25 cellular contexts compared by ENCODE assay signal in genomic region chr12:47403681-47404080, GRCh38.
"Had no signal": no experiment of that assay in that cellular context is flagged by ENCODE, and none has a peak within 500 bp of the region (broad histone marks: within the 10 kb centered on the region; RNA-seq: fewer than 3 reads in every experiment).

No MANE protein-coding gene starts in this region.

- H3K27me3 Mint-ChIP-seq: dendritic cell treated with granulocyte-macrophage colony-stimulating factor and Interleukin-4, amounts not matched to agents 40 ng/mL and 50 ng/mL, for 4 days; naive B cell; progenitor cell of endocrine pancreas; stimulated activated naive CD8-positive, alpha-beta T cell treated with anti-CD3 and anti-CD28 coated beads, Interleukin-15, Interleukin-2, amounts not matched to agents 100 ng/mL and 50 ng/mL, for 24 hours had no signal

- H3K4me3 Mint-ChIP-seq: dendritic cell treated with granulocyte-macrophage colony-stimulating factor and Interleukin-4, amounts not matched to agents 40 ng/mL and 50 ng/mL, for 4 days; endodermal cell; mesothelial cell of epicardium; nephron; neural progenitor cell; stimulated activated effector memory CD8-positive, alpha-beta T cell treated with anti-CD3 and anti-CD28 coated beads, Interleukin-12 subunit alpha, Interleukin-12 subunit beta, amount 100 ng/mL, for 72 hours; stimulated activated naive CD8-positive, alpha-beta T cell treated with anti-CD3 and anti-CD28 coated beads, Interleukin-15, Interleukin-2, amounts not matched to agents 100 ng/mL and 50 ng/mL, for 24 hours had no signal

- H3K4me1 Mint-ChIP-seq: endodermal cell, mesothelial cell of epicardium, neural progenitor cell had no signal

- H3K27ac Mint-ChIP-seq: dendritic cell treated with granulocyte-macrophage colony-stimulating factor and Interleukin-4, amounts not matched to agents 40 ng/mL and 50 ng/mL, for 4 days; endodermal cell; mesothelial cell of epicardium; nephron; neural progenitor cell; progenitor cell of endocrine pancreas; stimulated activated effector memory CD8-positive, alpha-beta T cell treated with anti-CD3 and anti-CD28 coated beads, Interleukin-12 subunit alpha, Interleukin-12 subunit beta, amount 100 ng/mL, for 72 hours had no signal

- ATAC-seq: esophagus mucosa; gastrocnemius medialis; left lobe of liver; mucosa of descending colon; right lobe of liver; stimulated activated effector memory CD8-positive, alpha-beta T cell treated with anti-CD3 and anti-CD28 coated beads, Interleukin-12 subunit alpha, Interleukin-12 subunit beta, amount 100 ng/mL, for 72 hours had no signal

- H3K9me3 Mint-ChIP-seq: stimulated activated effector memory CD8-positive, alpha-beta T cell treated with anti-CD3 and anti-CD28 coated beads, Interleukin-12 subunit alpha, Interleukin-12 subunit beta, amount 100 ng/mL, for 72 hours had no signal

- DNase-seq: colonic mucosa; effector CD8-positive, alpha-beta T cell; endodermal cell; foreskin fibroblast; gastrocnemius medialis; head of caudate nucleus; kidney; mesenchymal stem cell; mucosa of descending colon; naive B cell; right lobe of liver; small intestine; stimulated activated CD4-positive, alpha-beta T cell treated with anti-CD3 and anti-CD28 coated beads, Interleukin-12 subunit alpha, Interleukin-12 subunit beta, amount 100 ng/mL, for 4 hours; stimulated activated CD4-positive, alpha-beta T cell treated with anti-CD3 and anti-CD28 coated beads, Interleukin-1b, Interleukin-23, amount 100 ng/mL, for 48 hours; stimulated activated CD4-positive, alpha-beta T cell treated with anti-CD3 and anti-CD28 coated beads, Interleukin-4, amount 100 ng/mL, for 24 hours; upper lobe of left lung had no signal

- H3K36me3 Mint-ChIP-seq: mesothelial cell of epicardium; neural progenitor cell; stimulated activated effector memory CD8-positive, alpha-beta T cell treated with anti-CD3 and anti-CD28 coated beads, Interleukin-12 subunit alpha, Interleukin-12 subunit beta, amount 100 ng/mL, for 72 hours had no signal
